In the genomic region with DNA sequence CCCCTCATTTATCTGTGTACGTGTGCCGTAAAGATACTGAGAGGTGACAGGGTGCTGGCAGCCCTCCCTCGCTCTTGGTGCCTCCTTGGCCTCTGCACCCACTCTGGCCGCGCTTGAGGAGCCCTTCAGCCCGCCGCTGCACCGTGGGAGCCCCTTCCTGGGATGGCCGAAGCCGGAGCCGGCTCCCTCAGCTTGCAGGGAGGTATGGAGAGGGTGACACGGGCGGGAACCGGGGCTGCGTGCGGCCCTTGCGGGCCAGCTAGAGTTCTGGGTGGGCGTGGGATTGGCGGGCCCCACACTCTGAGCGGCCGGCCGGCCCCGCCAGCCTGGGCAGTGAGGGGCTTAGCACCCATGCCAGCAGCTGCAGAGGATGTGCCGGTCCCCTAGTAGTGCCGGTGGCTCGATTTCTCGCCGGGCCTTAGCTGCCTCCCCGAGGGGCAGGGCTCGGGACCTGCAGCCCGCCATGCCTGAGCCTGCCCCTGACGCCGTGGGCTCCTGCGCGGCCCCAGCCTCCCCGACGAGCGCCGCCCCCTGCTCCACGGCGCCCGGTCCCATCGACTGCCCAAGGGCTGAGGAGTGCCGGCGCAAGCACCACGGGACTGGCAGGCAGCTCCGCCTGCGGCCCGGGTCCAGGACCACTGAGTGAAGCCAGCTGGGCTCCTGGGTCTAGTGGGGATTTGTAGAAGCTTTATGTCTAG, we compare ENCODE assay signal across 6 cellular contexts. TPM values are rescaled to one million over a fixed set of nuclear protein-coding genes. Genes with fewer than 3 reads are reported as not detected.
"Had no signal": no experiment of that assay in that cellular context is flagged by ENCODE, and none has a peak within 500 bp of the region (broad histone marks: within the 10 kb centered on the region; RNA-seq: fewer than 3 reads in every experiment).

No MANE protein-coding gene starts in this region.

- ATAC-seq: GM23338 had no signal

- DNase-seq: H9, HCEC 1CT had no signal

- H3K4me3 ChIP-seq: GM23338 had no signal

RNA-seq across cellular contexts. Expression of gene NKX2-5, which starts 21.6 kb away (rescaled TPM):
- total RNA-seq: H1, HT-29 had no signal
- polyA plus RNA-seq: GM23338, H1, IgD-negative memory B cell had no signal
